ENCODE assay signal across 10 cellular contexts in the genomic region with DNA sequence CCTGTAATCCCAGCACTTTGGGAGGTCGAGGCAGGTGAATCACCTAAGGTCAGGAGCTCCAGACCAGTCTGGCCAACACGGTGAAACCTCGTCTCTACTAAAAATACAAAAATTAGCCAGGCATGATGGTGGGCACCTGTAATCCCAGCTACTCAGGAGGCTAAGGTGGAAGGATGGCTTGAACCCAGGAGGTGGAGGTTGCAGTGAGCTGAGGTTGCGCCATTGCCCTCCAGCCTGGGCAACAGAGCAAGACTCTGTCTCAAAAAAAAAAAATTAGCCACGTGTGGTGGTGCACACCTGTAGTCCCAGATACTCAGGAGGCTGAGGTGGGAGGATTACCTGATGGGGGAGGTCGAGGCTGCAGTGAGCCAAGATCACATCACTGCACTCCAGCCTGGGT. TPM values are rescaled to one million over a fixed set of nuclear protein-coding genes. Genes with fewer than 3 reads are reported as not detected.
DNase-seq lines count a peak whose midpoint lies in the region; ATAC-seq and TF ChIP-seq lines count a peak whose summit lies in the region.
"Not testable (repeated sequence)": the region's sequence is repeated elsewhere in the genome, so short reads cannot be mapped to it uniquely, and the experiment has no call there.
"Had no signal": no experiment of that assay in that cellular context is flagged by ENCODE, and none has a peak within 500 bp of the region (broad histone marks: within the 10 kb centered on the region; RNA-seq: fewer than 3 reads in every experiment).

No MANE protein-coding gene starts in this region.

- peak overlapping the region; percentile 81 for H3K4me2 ChIP-seq in BLaER1

- not testable (repeated sequence) for H3K9me3 Mint-ChIP-seq in T-cell; activated T-helper 17 cell treated with anti-CD3 and anti-CD28 coated beads, Interleukin-2, amount 50 U/mL, for 72 hours; dendritic cell treated with granulocyte-macrophage colony-stimulating factor and Interleukin-4, amounts not matched to agents 40 ng/mL and 50 ng/mL, for 4 days; neural crest cell; stimulated activated naive CD8-positive, alpha-beta T cell treated with anti-CD3 and anti-CD28 coated beads, Interleukin-15, amount 100 ng/mL, for 72 hours

- H3K4me1 ChIP-seq in BLaER1: peaks cover 72% of the 10 kb centered on the region
- H3K4me1 ChIP-seq in HEK293 (ENCODE audit: control insufficient read depth, insufficient read depth, low read length); lower lobe of right lung: not testable (repeated sequence)

- H3K27ac Mint-ChIP-seq in T-cell; activated T-helper 17 cell treated with anti-CD3 and anti-CD28 coated beads, Interleukin-2, amount 50 U/mL, for 72 hours; neural crest cell (ENCODE audit: unreplicated experiment): not testable (repeated sequence)
- peak overlapping the region; percentile 85 for H3K27ac Mint-ChIP-seq in dendritic cell treated with granulocyte-macrophage colony-stimulating factor and Interleukin-4, amounts not matched to agents 40 ng/mL and 50 ng/mL, for 4 days
- peak overlapping the region in 1 of 2 donors; percentile 27 for H3K27ac Mint-ChIP-seq in stimulated activated naive CD8-positive, alpha-beta T cell treated with anti-CD3 and anti-CD28 coated beads, Interleukin-15, amount 100 ng/mL, for 72 hours

- POLR2A ChIA-PET in HEK293 (lab: Yijun Ruan, JAX): interaction anchor here (0.8 kb wide), 1 partner anchor 192 kb away, joined by 3 read pairs; no protein-coding TSS in a partner anchor
- POLR2A ChIA-PET in T-cell (lab: Charles Lee): not testable (repeated sequence)

- not testable (repeated sequence) for ATAC-seq in T-cell (replicated peaks in 1 of 4); activated T-helper 17 cell treated with anti-CD3 and anti-CD28 coated beads, Interleukin-2, amount 50 U/mL, for 72 hours (replicated peaks); lower lobe of right lung; stimulated activated naive CD8-positive, alpha-beta T cell treated with anti-CD3 and anti-CD28 coated beads, Interleukin-15, amount 100 ng/mL, for 72 hours

- peak overlapping the region; percentile 67 for H3K9ac ChIP-seq in BLaER1

- H3K27ac ChIP-seq in BLaER1 (peak overlapping the region; percentile 69), lower lobe of right lung (peak overlapping the region; percentile 58)
- not testable (repeated sequence) for H3K27ac ChIP-seq in HEK293 (ENCODE audit: extremely low read depth, low read depth, low read length)

- not testable (repeated sequence) for H3K36me3 ChIP-seq in BLaER1; HEK293 (ENCODE audit: control insufficient read depth in 2 of 2, insufficient read depth in 1 of 2, low read length in 2 of 2); lower lobe of right lung

- peaks cover 6 to 27% of the 10 kb centered on the region in 2 donors for H3K27me3 Mint-ChIP-seq in T-cell
- not testable (repeated sequence) for H3K27me3 Mint-ChIP-seq in activated T-helper 17 cell treated with anti-CD3 and anti-CD28 coated beads, Interleukin-2, amount 50 U/mL, for 72 hours
- H3K27me3 Mint-ChIP-seq in dendritic cell treated with granulocyte-macrophage colony-stimulating factor and Interleukin-4, amounts not matched to agents 40 ng/mL and 50 ng/mL, for 4 days: peaks cover 14% of the 10 kb centered on the region
- H3K27me3 Mint-ChIP-seq in neural crest cell (ENCODE audit: low read depth): peaks cover 13% of the 10 kb centered on the region
- H3K27me3 Mint-ChIP-seq in stimulated activated naive CD8-positive, alpha-beta T cell treated with anti-CD3 and anti-CD28 coated beads, Interleukin-15, amount 100 ng/mL, for 72 hours: peaks cover 41% of the 10 kb centered on the region

- not testable (repeated sequence) for TF ChIP-seq CTCF in HEK293 (tag by site-specific recombination; IDR thresholded peaks at IDR 0.05); lower lobe of right lung (IDR thresholded peaks at IDR 0.05); neural crest cell (conservative IDR thresholded peaks at IDR 0.05)

- H4K20me1 ChIP-seq in BLaER1: not testable (repeated sequence)

- H3K4me1 Mint-ChIP-seq in T-cell: peaks cover 9 to 14% (median 9%) of the 10 kb centered on the region in 3 donors
- H3K4me1 Mint-ChIP-seq in activated T-helper 17 cell treated with anti-CD3 and anti-CD28 coated beads, Interleukin-2, amount 50 U/mL, for 72 hours; neural crest cell: not testable (repeated sequence)
- peaks cover 44% of the 10 kb centered on the region for H3K4me1 Mint-ChIP-seq in dendritic cell treated with granulocyte-macrophage colony-stimulating factor and Interleukin-4, amounts not matched to agents 40 ng/mL and 50 ng/mL, for 4 days (ENCODE audit: low read depth)
- peaks cover 16% of the 10 kb centered on the region for H3K4me1 Mint-ChIP-seq in stimulated activated naive CD8-positive, alpha-beta T cell treated with anti-CD3 and anti-CD28 coated beads, Interleukin-15, amount 100 ng/mL, for 72 hours

- not testable (repeated sequence) for H3K36me3 Mint-ChIP-seq in T-cell; activated T-helper 17 cell treated with anti-CD3 and anti-CD28 coated beads, Interleukin-2, amount 50 U/mL, for 72 hours (ENCODE audit: low read depth); dendritic cell treated with granulocyte-macrophage colony-stimulating factor and Interleukin-4, amounts not matched to agents 40 ng/mL and 50 ng/mL, for 4 days (ENCODE audit: low read depth); neural crest cell (ENCODE audit: low read depth)

- not testable (repeated sequence) for DNase-seq in T-cell; lower lobe of right lung; neural crest cell (ENCODE audit: low read depth, low spot score); stimulated activated naive CD8-positive, alpha-beta T cell treated with anti-CD3 and anti-CD28 coated beads, Interleukin-15, amount 100 ng/mL, for 72 hours

- not testable (repeated sequence) for H3K9me3 ChIP-seq in BLaER1; HEK293 (ENCODE audit: control insufficient read depth, insufficient read depth, low read depth, low read length); lower lobe of right lung

- H3K27me3 ChIP-seq in BLaER1; lower lobe of right lung (ENCODE audit: low read depth): not testable (repeated sequence)

- CTCF ChIA-PET in HEK293 (lab: Yijun Ruan, JAX): interaction anchor here (0.5 to 0.7 kb wide), 2 partner anchors 53 to 192 kb away, joined by 3 read pairs; no protein-coding TSS in a partner anchor
- CTCF ChIA-PET in T-cell (lab: Charles Lee): not testable (repeated sequence)

- peak overlapping the region; percentile 68 for H3K4me3 ChIP-seq in BLaER1
- H3K4me3 ChIP-seq in HEK293 (ENCODE audit: low read depth, low read length): not testable (repeated sequence)
- H3K4me3 ChIP-seq in lower lobe of right lung: peak overlapping the region; percentile 42

- H3K4me3 Mint-ChIP-seq in T-cell (peak overlapping the region in 2 of 3 donors; percentile 24 to 57), neural crest cell (peak overlapping the region; percentile 65)
- H3K4me3 Mint-ChIP-seq in activated T-helper 17 cell treated with anti-CD3 and anti-CD28 coated beads, Interleukin-2, amount 50 U/mL, for 72 hours: peak overlapping the region; percentile 14
- H3K4me3 Mint-ChIP-seq in dendritic cell treated with granulocyte-macrophage colony-stimulating factor and Interleukin-4, amounts not matched to agents 40 ng/mL and 50 ng/mL, for 4 days: peak overlapping the region; percentile 92
- peak overlapping the region; percentile 35 to 56 for H3K4me3 Mint-ChIP-seq in stimulated activated naive CD8-positive, alpha-beta T cell treated with anti-CD3 and anti-CD28 coated beads, Interleukin-15, amount 100 ng/mL, for 72 hours

- intact Hi-C loops in dendritic cell treated with granulocyte-macrophage colony-stimulating factor and Interleukin-4, amounts not matched to agents 40 ng/mL and 50 ng/mL, for 4 days (cut with micrococcal nuclease); lower lobe of right lung (cut with DNase I): not testable (repeated sequence)

TF ChIP-seq in HEK293, 187 proteins besides CTCF, POLR2A, EP300 and RAD21:
- 0 out of 2 replicates have a peak, but pooled peaks have one; percentile 9 for TF ChIP-seq ZNF121 (tag by site-specific recombination; IDR thresholded peaks at IDR 0.05)
- 0 out of 2 replicates have a peak, but pooled peaks have one; percentile 27 for TF ChIP-seq ZNF335 (tag by site-specific recombination; conservative IDR thresholded peaks at IDR 0.05)

RNA-seq across cellular contexts. Expression of a gene that starts 5.9 kb away (rescaled TPM):
- total RNA-seq in T-cell (under 1 TPM in 4 of 5 donors, not detected in 1; 0.19 to 0.57 (median 0.41) TPM), lower lobe of right lung (37.0 TPM), neural crest cell (45.1 and 52.1 TPM in 2 replicates)
- total RNA-seq in activated T-helper 17 cell treated with anti-CD3 and anti-CD28 coated beads, Interleukin-2, amount 50 U/mL, for 72 hours: under 1 TPM in 1 of 2 donors, not detected in 1; 0.26 TPM

RNA-seq across cellular contexts. Expression of a gene that starts 7.6 kb away (rescaled TPM):
- total RNA-seq in T-cell (1 to 10 TPM in 3 of 5 donors, under 1 TPM in 1, not detected in 1; 0.86 to 2.5 (median 1.7) TPM), lower lobe of right lung (not detected), neural crest cell (not detected in 2 replicates)
- total RNA-seq in activated T-helper 17 cell treated with anti-CD3 and anti-CD28 coated beads, Interleukin-2, amount 50 U/mL, for 72 hours: not detected
- total RNA-seq: GM12878, M059J had no signal

RNA-seq across cellular contexts. Expression of a gene that starts 26.7 kb away (rescaled TPM):
- total RNA-seq in T-cell: 1 to 10 TPM; 2.0 to 5.3 (median 4.1) TPM
- 1 to 10 TPM; 7.0 to 9.1 TPM for total RNA-seq in activated T-helper 17 cell treated with anti-CD3 and anti-CD28 coated beads, Interleukin-2, amount 50 U/mL, for 72 hours
- total RNA-seq in lower lobe of right lung: 48.0 TPM
- total RNA-seq in neural crest cell: 7.7 and 8.9 TPM in 2 replicates

RNA-seq across cellular contexts. Expression of a gene that starts 39.8 kb away (rescaled TPM):
- 100 to 1,000 TPM in 4 of 5 donors, 10 to 100 TPM in 1; 98.8 to 139 (median 118) TPM for total RNA-seq in T-cell
- 100 to 1,000 TPM in 1 of 2 donors, 10 to 100 TPM in 1; 74.0 to 103 TPM for total RNA-seq in activated T-helper 17 cell treated with anti-CD3 and anti-CD28 coated beads, Interleukin-2, amount 50 U/mL, for 72 hours
- total RNA-seq in lower lobe of right lung: 27.0 TPM
- 50.6 and 55.9 TPM in 2 replicates for total RNA-seq in neural crest cell

RNA-seq across cellular contexts. Expression of a gene that starts 48.1 kb away (rescaled TPM):
- under 1 TPM in 3 of 5 donors, not detected in 2; 0.10 to 0.16 (median 0.15) TPM for total RNA-seq in T-cell
- under 1 TPM; 0.45 to 0.50 TPM for total RNA-seq in activated T-helper 17 cell treated with anti-CD3 and anti-CD28 coated beads, Interleukin-2, amount 50 U/mL, for 72 hours
- total RNA-seq in lower lobe of right lung: 8.9 TPM
- 0.14 TPM in 1 of 2 replicates, not detected in the other for total RNA-seq in neural crest cell
- total RNA-seq: GM12878 had no signal

Comparison
In these comparisons a context has a peak if more than half of its experiments do, and no peak if none do; other contexts are left out.
1. H3K4me3 Mint-ChIP-seq: peak in every context shown above with its lines; median percentile 92 in dendritic cell treated with granulocyte-macrophage colony-stimulating factor and Interleukin-4, amounts not matched to agents 40 ng/mL and 50 ng/mL, for 4 days; 65 in neural crest cell; 46 in stimulated activated naive CD8-positive, alpha-beta T cell treated with anti-CD3 and anti-CD28 coated beads, Interleukin-15, amount 100 ng/mL, for 72 hours; 40 in T-cell; 14 in activated T-helper 17 cell treated with anti-CD3 and anti-CD28 coated beads, Interleukin-2, amount 50 U/mL, for 72 hours.
2. RNA of a gene that starts 5.9 kb away (total RNA-seq): 45.1 to 52.1 TPM in neural crest cell and 37.0 TPM in lower lobe of right lung (single experiment); 0.19 to 0.57 TPM in T-cell and 0.26 TPM in activated T-helper 17 cell treated with anti-CD3 and anti-CD28 coated beads, Interleukin-2, amount 50 U/mL, for 72 hours; every median in the first group is over 10 times any median in the second.